Comparison of ENCODE assay signal across 12 cellular contexts in genomic region chr1:165875171-165875570, GRCh38. TPM values are rescaled to one million over a fixed set of nuclear protein-coding genes. Genes with fewer than 3 reads are reported as not detected.
DNase-seq lines count a peak whose midpoint lies in the region; ATAC-seq and TF ChIP-seq lines count a peak whose summit lies in the region.
"Had no signal": no experiment of that assay in that cellular context is flagged by ENCODE, and none has a peak within 500 bp of the region (broad histone marks: within the 10 kb centered on the region; RNA-seq: fewer than 3 reads in every experiment).

No MANE protein-coding gene starts in this region.

- H3K4me2 ChIP-seq in smooth muscle cell: no peak overlapping the region

- H4K20me1 ChIP-seq in smooth muscle cell (ENCODE audit: low read depth): no peaks in the 10 kb centered on the region

- no peaks in the 10 kb centered on the region for H3K27me3 Mint-ChIP-seq in effector memory CD8-positive, alpha-beta T cell

- peaks cover 96% of the 10 kb centered on the region for H3K79me2 ChIP-seq in smooth muscle cell (ENCODE audit: low read depth)

- H3K4me3 Mint-ChIP-seq in effector memory CD8-positive, alpha-beta T cell: no peak overlapping the region

- 85% methylated on average over 3 of the region's 3 CpGs for WGBS in smooth muscle cell (ENCODE audit: low lambda C conversion rate)

- peaks cover 5% of the 10 kb centered on the region for H3K36me3 Mint-ChIP-seq in effector memory CD8-positive, alpha-beta T cell (ENCODE audit: insufficient read depth)

- peaks cover 25 to 32% of the 10 kb centered on the region in 2 donors for H3K4me1 Mint-ChIP-seq in effector memory CD8-positive, alpha-beta T cell (ENCODE audit: low read depth in 2 of 2)

- no peaks in the 10 kb centered on the region for H3K36me3 ChIP-seq in smooth muscle cell (ENCODE audit: low read depth)

- H3K27ac ChIP-seq in 22Rv1 (peak overlapping the region; percentile 87), smooth muscle cell (ENCODE audit: low read depth) (no peak overlapping the region)

- TF ChIP-seq CTCF in 22Rv1 (IDR thresholded peaks at IDR 0.05): no peak
- TF ChIP-seq CTCF in smooth muscle cell (IDR thresholded peaks at IDR 0.05; ENCODE audit: borderline replicate concordance, insufficient read depth, poor library complexity, severe bottlenecking): no peak

- H3K4me3 ChIP-seq in smooth muscle cell: no peak overlapping the region

- ATAC-seq in GM19351 (IDR thresholded peaks at IDR 0.05; ENCODE audit: unreplicated experiment): peak; percentile 29
- peak; percentile 24 for ATAC-seq in effector memory CD8-positive, alpha-beta T cell (replicated peaks)
- no peak for ATAC-seq in GM18498 (IDR thresholded peaks at IDR 0.05; ENCODE audit: unreplicated experiment)

- H3K9me3 Mint-ChIP-seq in effector memory CD8-positive, alpha-beta T cell: no peaks in the 10 kb centered on the region

- DNase-seq in HT-29 (ENCODE audit: low spot score): peak; percentile 33
- no peak for DNase-seq in effector memory CD8-positive, alpha-beta T cell
- no peak for DNase-seq in smooth muscle cell (lab: John Stamatoyannopoulos, UW; ENCODE audit: unreplicated experiment)
- no peak for DNase-seq in NCI-H2107 treated with DMSO at 0.1 percent for 48 hours (lab: John Stamatoyannopoulos, UW; ENCODE audit: unreplicated experiment)
- DNase-seq in NCI-H2171 treated with DMSO at 0.1 percent for 48 hours (lab: John Stamatoyannopoulos, UW): no peak
- DNase-seq: glutamatergic neuron, HCEC 1CT, NCI-H510A, substantia nigra had no signal

- H3K27ac Mint-ChIP-seq in effector memory CD8-positive, alpha-beta T cell: no peak overlapping the region

- H3K9ac ChIP-seq in smooth muscle cell (ENCODE audit: low read depth): no peak overlapping the region

- H3F3A ChIP-seq in smooth muscle cell (ENCODE audit: low read depth): no peaks in the 10 kb centered on the region

- no peaks in the 10 kb centered on the region for H3K27me3 ChIP-seq in smooth muscle cell (ENCODE audit: low read depth)

- H3K4me1 ChIP-seq in smooth muscle cell (ENCODE audit: low read depth): no peaks in the 10 kb centered on the region

- H3K9me3 ChIP-seq in smooth muscle cell (replicated peaks; ENCODE audit: low read depth): peaks cover 5% of the 10 kb centered on the region

- H2AFZ ChIP-seq in smooth muscle cell (ENCODE audit: low read depth): no peak overlapping the region

RNA-seq across cellular contexts. Expression of gene UCK2, which starts 47.8 kb away (rescaled TPM):
- 194 and 210 TPM in 2 replicates for total RNA-seq in HT-29 (2014; rRNA removed; shearing (Covaris generic))
- 27.5 and 39.5 TPM in 2 replicates for total RNA-seq in smooth muscle cell
- 32.6 and 37.5 TPM in 2 replicates for polyA plus RNA-seq in smooth muscle cell
